ENCODE assay signal across 8 cellular contexts in the genomic region with DNA sequence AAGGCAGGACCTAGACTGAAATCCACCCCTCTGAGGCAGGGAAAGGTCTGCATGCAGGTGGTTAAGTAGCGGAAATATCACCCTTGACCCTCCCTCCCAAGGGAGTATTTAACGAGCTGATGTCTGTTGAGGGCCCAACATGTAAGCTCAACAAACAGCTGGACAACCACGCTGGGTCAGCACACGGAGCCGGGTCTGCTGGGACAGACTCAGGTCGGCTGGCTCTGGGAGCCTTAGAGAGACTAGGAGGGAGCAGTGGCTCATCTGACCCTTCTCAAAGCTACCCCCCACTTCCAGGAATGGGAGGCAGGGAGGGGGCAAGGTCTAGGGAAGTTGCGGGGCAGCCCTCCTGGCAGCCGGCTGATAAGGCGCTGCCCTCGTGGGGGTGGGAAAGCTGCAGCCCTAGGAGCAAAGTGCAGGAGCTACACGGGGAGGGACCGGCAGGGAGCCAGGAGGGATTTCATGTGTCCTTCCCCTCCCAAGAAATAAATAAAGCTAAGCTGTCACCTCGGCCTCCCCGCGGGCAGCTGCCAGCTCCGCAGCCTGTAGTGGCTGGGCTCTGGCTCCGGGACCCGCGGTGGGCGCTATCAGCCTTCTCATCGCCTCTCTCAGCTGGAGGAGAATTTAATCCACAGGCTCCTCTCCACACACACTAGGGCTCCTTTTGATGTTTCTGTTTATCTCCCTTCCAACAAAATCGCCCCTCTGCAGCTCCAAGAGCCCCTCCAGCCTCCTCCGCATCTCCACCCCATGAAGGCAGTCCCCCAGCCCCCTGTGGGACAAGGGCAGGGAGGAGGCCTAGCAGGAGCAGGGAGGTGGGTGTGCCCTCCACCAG.
DNase-seq lines count a peak whose midpoint lies in the region; ATAC-seq and TF ChIP-seq lines count a peak whose summit lies in the region.
"Had no signal": no experiment of that assay in that cellular context is flagged by ENCODE, and none has a peak within 500 bp of the region (broad histone marks: within the 10 kb centered on the region; RNA-seq: fewer than 3 reads in every experiment).

No MANE protein-coding gene starts in this region.

- intact Hi-C loops in spleen (cut with DNase I; ENCODE audit: low total_unique reads) = no loop called here

- ATAC-seq in HG02840 (IDR thresholded peaks at IDR 0.05; ENCODE audit: low FRiP score, unreplicated experiment) = no peak

- peak overlapping the region in 3 of 4 donors; percentile 77 to 95 (median 94) for H3K27ac ChIP-seq in Peyer's patch
- H3K27ac ChIP-seq in spleen = peak overlapping the region; percentile 66 to 95 (median 82)

- CTCF ChIA-PET in HEK293T (lab: Yijun Ruan, JAX) = interaction anchor here (0.6 to 1.8 kb wide), 5 partner anchors 9 to 1075 kb away, joined by 3 to 6 read pairs (median 3); no protein-coding TSS in a partner anchor

- H3K4me3 ChIP-seq in Peyer's patch = peak overlapping the region in 1 of 4 donors; percentile 19
- peak overlapping the region in 4 of 8 donors; percentile 0 to 60 (median 19) for H3K4me3 ChIP-seq in spleen

- POLR2A ChIA-PET in HEK293T (lab: Yijun Ruan, JAX) = no interaction called here

- 28 to 39% (median 33%) methylated on average over 20 to 23 of the region's 23 CpGs for WGBS in spleen, 5 donors

- H3K4me1 ChIP-seq in Peyer's patch = peaks cover 0 to 44% (median 6%) of the 10 kb centered on the region in 4 donors
- peaks cover 3 to 59% (median 36%) of the 10 kb centered on the region in 6 donors for H3K4me1 ChIP-seq in spleen

- peak; percentile 57 for DNase-seq in HEK293T (ENCODE audit: extremely low spot score)
- DNase-seq in Peyer's patch = peak in 2 of 3 donors; percentile 89 to 94
- DNase-seq in left kidney (ENCODE audit: low read depth, low spot score) = peak; percentile 90
- peak; percentile 88 for DNase-seq in spleen
- no peak for DNase-seq in stimulated activated CD8-positive, alpha-beta memory T cell treated with anti-CD3 and anti-CD28 coated beads, Interleukin-4, amount 100 ng/mL, for 48 hours
- DNase-seq in SW 1271 (lab: John Stamatoyannopoulos, UW) = no peak
- DNase-seq: amniotic stem cell had no signal

- peak; percentile 46 for TF ChIP-seq POLR2A in Peyer's patch (IDR thresholded peaks at IDR 0.05)
- no peak for TF ChIP-seq POLR2A in spleen (IDR thresholded peaks at IDR 0.05)

- no peaks in the 10 kb centered on the region for H3K27me3 ChIP-seq in Peyer's patch
- H3K27me3 ChIP-seq in spleen (replicated peaks in 1 of 7) = peaks cover 0 to 5% (median 0%) of the 10 kb centered on the region in 7 donors

- H3K9me3 ChIP-seq in Peyer's patch (no peaks in the 10 kb centered on the region), spleen (no peaks in the 10 kb centered on the region)

- no peaks in the 10 kb centered on the region for H3K36me3 ChIP-seq in Peyer's patch
- H3K36me3 ChIP-seq in spleen = no peaks in the 10 kb centered on the region

- TF ChIP-seq CTCF in Peyer's patch (IDR thresholded peaks at IDR 0.05) = peak in 2 of 6 experiments; percentile 8 to 9
- no peak for TF ChIP-seq CTCF in spleen (IDR thresholded peaks at IDR 0.05 in 8 of 11, conservative IDR thresholded peaks at IDR 0.05 in 3 of 11)

TF ChIP-seq in HEK293T, 16 proteins besides CTCF, POLR2A, EP300 and RAD21:
- TF ChIP-seq FOXK2 (IDR thresholded peaks at IDR 0.05) (no peak), CTBP1 (IDR thresholded peaks at IDR 0.05; ENCODE audit: borderline replicate concordance) (no peak), HDGF (IDR thresholded peaks at IDR 0.05; ENCODE audit: borderline replicate concordance) (no peak), TARDBP (IDR thresholded peaks at IDR 0.05) (no peak), L3MBTL2 (conservative IDR thresholded peaks at IDR 0.05) (no peak)
- TF ChIP-seq, protein P1, sequence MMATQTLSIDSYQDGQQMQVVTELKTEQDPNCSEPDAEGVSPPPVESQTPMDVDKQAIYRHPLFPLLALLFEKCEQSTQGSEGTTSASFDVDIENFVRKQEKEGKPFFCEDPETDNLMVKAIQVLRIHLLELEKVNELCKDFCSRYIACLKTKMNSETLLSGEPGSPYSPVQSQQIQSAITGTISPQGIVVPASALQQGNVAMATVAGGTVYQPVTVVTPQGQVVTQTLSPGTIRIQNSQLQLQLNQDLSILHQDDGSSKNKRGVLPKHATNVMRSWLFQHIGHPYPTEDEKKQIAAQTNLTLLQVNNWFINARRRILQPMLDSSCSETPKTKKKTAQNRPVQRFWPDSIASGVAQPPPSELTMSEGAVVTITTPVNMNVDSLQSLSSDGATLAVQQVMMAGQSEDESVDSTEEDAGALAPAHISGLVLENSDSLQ (IDR thresholded peaks at IDR 0.05) = peak; percentile 79

Comparison
In these comparisons a context has a peak if more than half of its experiments do, and no peak if none do; other contexts are left out.
1. DNase-seq: peak in HEK293T (single experiment), Peyer's patch (2 of 3), left kidney (single experiment) and spleen (single experiment); none in stimulated activated CD8-positive, alpha-beta memory T cell treated with anti-CD3 and anti-CD28 coated beads, Interleukin-4, amount 100 ng/mL, for 48 hours (single experiment) and SW 1271 (0 of 2).
2. POLR2A ChIP-seq: peak in Peyer's patch (2 of 2); none in spleen (0 of 3).